36 cellular contexts compared by ENCODE assay signal in genomic region chr1:10437052-10437451, GRCh38. TPM values are rescaled to one million over a fixed set of nuclear protein-coding genes. Genes with fewer than 3 reads are reported as not detected.
"Had no signal": no experiment of that assay in that cellular context is flagged by ENCODE, and none has a peak within 500 bp of the region (broad histone marks: within the 10 kb centered on the region; RNA-seq: fewer than 3 reads in every experiment).

No MANE protein-coding gene starts in this region.

- H3K4me1 Mint-ChIP-seq: activated naive CD4-positive, alpha-beta T cell treated with anti-CD3 and anti-CD28 coated beads, Interleukin-2, amount 50 U/mL, for 24 hours had no signal

- H3K36me3 ChIP-seq: ascending aorta, cardiac muscle cell, Peyer's patch had no signal

- H3K9me3 ChIP-seq: ascending aorta, Peyer's patch, SJSA1 had no signal

- H3K4me3 ChIP-seq: ascending aorta, cardiac muscle cell, Peyer's patch, SJSA1 had no signal

- H3K9ac ChIP-seq: KMS-11 had no signal

- ATAC-seq: activated CD4-positive, alpha-beta T cell treated with anti-CD3 and anti-CD28 coated beads for 36 hours; activated CD8-positive, alpha-beta T cell treated with anti-CD3 and anti-CD28 coated beads, Interleukin-2, amount 10 ng/mL, durations not matched to agents 7 days and 5 days; PC-3 had no signal

- H3K9me3 Mint-ChIP-seq: activated CD4-positive, alpha-beta T cell treated with anti-CD3 and anti-CD28 coated beads, Interleukin-2, amount 10 ng/mL, durations not matched to agents 7 days and 5 days; activated naive CD4-positive, alpha-beta T cell treated with anti-CD3 and anti-CD28 coated beads, Interleukin-2, amount 50 U/mL, for 24 hours; activated naive CD8-positive, alpha-beta T cell treated with anti-CD3 and anti-CD28 coated beads, Interleukin-2, amount 10 ng/mL, durations not matched to agents 7 days and 5 days; activated T-cell treated with anti-CD3 and anti-CD28 coated beads, Interleukin-2, amount 50 U/mL, for 24 hours; activated T-helper 2 cell treated with anti-CD3 and anti-CD28 coated beads, Interferon-gamma antibody, Interleukin-2, Interleukin-4, amounts not matched to agents 10 μg/mL and 5 μg/mL and 100 μg/mL, durations not matched to agents 14 hours and 24 hours and 36 hours had no signal

- H3K27me3 Mint-ChIP-seq: activated CD4-positive, alpha-beta T cell treated with anti-CD3 and anti-CD28 coated beads for 36 hours; activated CD4-positive, alpha-beta T cell treated with anti-CD3 and anti-CD28 coated beads, Interleukin-2, amount 10 ng/mL, durations not matched to agents 7 days and 5 days; activated naive CD4-positive, alpha-beta T cell treated with anti-CD3 and anti-CD28 coated beads, Interleukin-2, amount 50 U/mL, for 24 hours; activated naive CD8-positive, alpha-beta T cell treated with anti-CD3 and anti-CD28 coated beads, Interleukin-2, amount 10 ng/mL, durations not matched to agents 7 days and 5 days; activated T-cell treated with anti-CD3 and anti-CD28 coated beads, Interleukin-2, amount 50 U/mL, for 24 hours had no signal

- H3K36me3 Mint-ChIP-seq: activated naive CD4-positive, alpha-beta T cell treated with anti-CD3 and anti-CD28 coated beads, Interleukin-2, amount 50 U/mL, for 24 hours; activated naive CD8-positive, alpha-beta T cell treated with anti-CD3 and anti-CD28 coated beads, Interleukin-2, amount 10 ng/mL, durations not matched to agents 7 days and 5 days had no signal

- H3K4me1 ChIP-seq: ascending aorta had no signal

- H3K4me3 Mint-ChIP-seq: activated CD4-positive, alpha-beta T cell treated with anti-CD3 and anti-CD28 coated beads for 36 hours; activated CD4-positive, alpha-beta T cell treated with anti-CD3 and anti-CD28 coated beads, Interleukin-2, amount 10 ng/mL, durations not matched to agents 7 days and 5 days; activated CD8-positive, alpha-beta T cell treated with anti-CD3 and anti-CD28 coated beads, Interleukin-2, amount 10 ng/mL, durations not matched to agents 7 days and 5 days; activated naive CD4-positive, alpha-beta T cell treated with anti-CD3 and anti-CD28 coated beads, Interleukin-2, amount 50 U/mL, for 24 hours; activated naive CD8-positive, alpha-beta T cell treated with anti-CD3 and anti-CD28 coated beads, Interleukin-2, amount 10 ng/mL, durations not matched to agents 7 days and 5 days; activated T-cell treated with anti-CD3 and anti-CD28 coated beads, Interleukin-2, amount 50 U/mL, for 24 hours had no signal

- H3K27ac Mint-ChIP-seq: activated CD4-positive, alpha-beta T cell treated with anti-CD3 and anti-CD28 coated beads for 36 hours; activated CD4-positive, alpha-beta T cell treated with anti-CD3 and anti-CD28 coated beads, Interleukin-2, amount 10 ng/mL, durations not matched to agents 7 days and 5 days; activated CD8-positive, alpha-beta T cell treated with anti-CD3 and anti-CD28 coated beads, Interleukin-2, amount 10 ng/mL, durations not matched to agents 7 days and 5 days; activated naive CD4-positive, alpha-beta T cell treated with anti-CD3 and anti-CD28 coated beads, Interleukin-2, amount 50 U/mL, for 24 hours; activated naive CD8-positive, alpha-beta T cell treated with anti-CD3 and anti-CD28 coated beads, Interleukin-2, amount 10 ng/mL, durations not matched to agents 7 days and 5 days; activated T-cell treated with anti-CD3 and anti-CD28 coated beads, Interleukin-2, amount 50 U/mL, for 24 hours; activated T-helper 2 cell treated with anti-CD3 and anti-CD28 coated beads, Interferon-gamma antibody, Interleukin-2, Interleukin-4, amounts not matched to agents 10 μg/mL and 5 μg/mL and 100 μg/mL, durations not matched to agents 14 hours and 24 hours and 36 hours had no signal

- H3K27me3 ChIP-seq: ascending aorta, cardiac muscle cell, Peyer's patch, SJSA1 had no signal

- DNase-seq: activated CD4-positive, alpha-beta T cell treated with anti-CD3 and anti-CD28 coated beads for 36 hours; activated CD4-positive, alpha-beta T cell treated with anti-CD3 and anti-CD28 coated beads, Interleukin-2, amount 10 ng/mL, durations not matched to agents 7 days and 5 days; activated CD4-positive, alpha-beta T cell treated with anti-CD3 and anti-CD28 coated beads, Interleukin-2, amount 50 U/mL, for 48 hours; activated CD8-positive, alpha-beta T cell treated with anti-CD3 and anti-CD28 coated beads, Interleukin-2, amount 10 ng/mL, durations not matched to agents 7 days and 5 days; activated gamma-delta T cell; activated naive CD4-positive, alpha-beta T cell treated with Interleukin-2 at 50 U/mL for 16 hours; activated naive CD8-positive, alpha-beta T cell treated with anti-CD3 and anti-CD28 coated beads, Interleukin-2, amount 10 ng/mL, durations not matched to agents 7 days and 5 days; activated T-cell treated with anti-CD3 and anti-CD28 coated beads, Interleukin-2, amount 50 U/mL, for 24 hours; amygdala; cerebellar nuclear complex; NCI-H1092 treated with DMSO at 0.1 percent for 48 hours; NCI-H1417; NCI-H146; NCI-H187; NCI-H2029 treated with DMSO at 0.1 percent for 48 hours; NCI-H2107; NCI-H2171; NCI-H2227 treated with DMSO at 0.1 percent for 48 hours; NCI-H446; NCI-H524 treated with DMSO at 0.1 percent for 48 hours; NCI-H748 treated with DMSO at 0.1 percent for 48 hours; NK-92 treated with Interleukin-12 subunit alpha and Interleukin-12 subunit beta, amount 100 ng/mL, for 24 hours; PC-3; Peyer's patch; RPMI8226; SHP77 treated with DMSO at 0.1 percent for 48 hours; SW 1271; T-helper 1 cell; T1000 had no signal

- H3K27ac ChIP-seq: ascending aorta, cardiac muscle cell, KMS-11, Peyer's patch, SJSA1 had no signal

- H3K4me2 ChIP-seq: KMS-11 had no signal

RNA-seq across cellular contexts. Expression of gene CENPS, which starts 6.8 kb away (rescaled TPM):
- total RNA-seq: ascending aorta had no signal

RNA-seq across cellular contexts. Expression of gene CORT, which starts 12.8 kb away (rescaled TPM):
- total RNA-seq: ascending aorta, M059J, PC-3, SJSA1 had no signal
